8 cellular contexts compared by ENCODE assay signal in the genomic region with DNA sequence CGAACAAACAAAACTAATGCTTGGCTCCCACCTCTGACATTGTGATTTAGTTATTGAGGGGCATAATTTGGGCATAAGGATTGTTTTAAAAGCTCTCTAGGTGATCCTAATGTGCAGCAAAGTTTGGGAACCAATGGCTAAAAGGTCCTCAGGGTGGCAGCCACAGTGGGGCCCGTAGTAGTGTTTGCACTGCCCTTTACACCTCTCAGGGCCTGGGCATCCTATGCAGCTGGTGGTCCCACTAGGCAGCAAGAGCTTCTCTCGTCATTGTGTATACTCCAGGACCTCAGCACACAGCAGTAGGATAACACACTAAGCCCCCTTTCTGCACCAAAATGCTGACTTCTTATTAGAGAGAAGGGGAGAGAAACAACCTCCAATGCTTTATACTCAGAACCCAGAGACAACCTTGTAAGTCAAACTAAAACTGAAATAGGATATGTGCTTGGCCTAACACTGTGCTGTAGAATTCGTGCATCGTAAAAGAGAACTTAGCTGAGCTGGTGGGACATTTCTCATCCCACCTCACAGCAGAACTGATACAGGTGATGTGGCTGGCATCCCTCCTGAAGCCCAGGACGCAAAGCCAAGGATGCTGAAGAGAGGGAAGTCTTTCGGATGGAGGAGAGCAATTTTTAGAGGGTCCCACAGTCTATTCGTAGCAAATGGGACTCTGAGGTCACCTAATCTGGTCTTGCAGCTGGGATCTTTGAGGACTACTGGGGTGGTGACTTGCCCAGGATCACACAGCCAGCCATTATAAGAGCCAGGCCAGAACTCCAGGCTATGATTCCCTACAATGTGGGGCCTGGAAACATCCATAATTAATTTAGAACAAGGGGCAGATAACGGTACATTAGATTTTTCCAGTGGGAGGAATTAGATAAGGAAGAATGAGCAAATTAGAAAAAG. TPM values are rescaled to one million over a fixed set of nuclear protein-coding genes. Genes with fewer than 3 reads are reported as not detected.
A peak's percentile ranks its signal among the peaks of the same experiment; 100 is the strongest.
DNase-seq lines count a peak whose midpoint lies in the region; ATAC-seq and TF ChIP-seq lines count a peak whose summit lies in the region.

No MANE protein-coding gene starts in this region.

- H3K4me1 ChIP-seq in OCI-LY7 (ENCODE audit: insufficient read depth, low read length, poor library complexity, severe bottlenecking), result peaks cover 69% of the 10 kb centered on the region
- H3K4me1 ChIP-seq in endodermal cell (ENCODE audit: control insufficient read depth, insufficient read depth, low read length), result peaks cover 18% of the 10 kb centered on the region
- peaks cover 47% of the 10 kb centered on the region for H3K4me1 ChIP-seq in parathyroid adenoma

- peak overlapping the region; percentile 96 for H3K4me3 Mint-ChIP-seq in activated T-cell treated with anti-CD3 and anti-CD28 coated beads, Interleukin-2, amount 50 U/mL, for 4 hours
- H3K4me3 Mint-ChIP-seq in endodermal cell, result peak overlapping the region; percentile 82

- peak overlapping the region; percentile 96 for H3K4me2 ChIP-seq in OCI-LY7 (ENCODE audit: low read length)
- H3K4me2 ChIP-seq in parathyroid adenoma (ENCODE audit: low read length), result peak overlapping the region; percentile 92

- H3K36me3 ChIP-seq in OCI-LY7 (ENCODE audit: insufficient read depth, low read length) (peaks cover 27% of the 10 kb centered on the region), endodermal cell (ENCODE audit: control insufficient read depth, insufficient read depth, low read length) (peaks cover 16% of the 10 kb centered on the region), parathyroid adenoma (ENCODE audit: control insufficient read depth, insufficient read depth, low read length) (no peaks in the 10 kb centered on the region)

- TSS peak; percentile 68 for BruUV-seq in OCI-LY7 (replicated peaks; lab: Mats Ljungman, UMichigan)

- H3K36me3 Mint-ChIP-seq in activated T-cell treated with anti-CD3 and anti-CD28 coated beads, Interleukin-2, amount 50 U/mL, for 4 hours (ENCODE audit: insufficient read depth), result peaks cover 3% of the 10 kb centered on the region
- peaks cover 2% of the 10 kb centered on the region for H3K36me3 Mint-ChIP-seq in endodermal cell (ENCODE audit: low read depth)

- peak overlapping the region; percentile 91 for H3K27ac Mint-ChIP-seq in endodermal cell

- ATAC-seq in activated T-cell treated with anti-CD3 and anti-CD28 coated beads, Interleukin-2, amount 50 U/mL, for 4 hours, result peak; percentile 19 to 21
- no peak for ATAC-seq in HG02840 (IDR thresholded peaks at IDR 0.05; ENCODE audit: low FRiP score, unreplicated experiment)

- peaks cover 60% of the 10 kb centered on the region for H3K79me2 ChIP-seq in OCI-LY7 (ENCODE audit: insufficient read depth, low read depth, low read length)
- H3K79me2 ChIP-seq in parathyroid adenoma, result peaks cover 18% of the 10 kb centered on the region

- CTCF ChIA-PET in OCI-LY7 (lab: Charles Lee; ENCODE audit: unreplicated experiment), result interaction anchor here (1.1 to 1.5 kb wide), 3 partner anchors 13 to 40 kb away, joined by 5 read pairs; no protein-coding TSS in a partner anchor

- H4K20me1 ChIP-seq in OCI-LY7 (ENCODE audit: insufficient read depth, low read length), result peaks cover 12% of the 10 kb centered on the region; the same call in 1 of the 2 replicates

- intact Hi-C loops in OCI-LY7 (cut with micrococcal nuclease; ENCODE audit: unreplicated experiment), result loop anchor here (1.0 kb wide), 3 partner anchors 13 to 40 kb away; no protein-coding TSS in a partner anchor

- no peaks in the 10 kb centered on the region for H3K27me3 Mint-ChIP-seq in activated T-cell treated with anti-CD3 and anti-CD28 coated beads, Interleukin-2, amount 50 U/mL, for 4 hours (ENCODE audit: low read depth)
- no peaks in the 10 kb centered on the region for H3K27me3 Mint-ChIP-seq in endodermal cell (ENCODE audit: insufficient read depth)

- TF ChIP-seq CTCF in OCI-LY7 (conservative IDR thresholded peaks at IDR 0.05; ENCODE audit: low read length) (no peak), endodermal cell (conservative IDR thresholded peaks at IDR 0.05) (no peak), parathyroid adenoma (IDR thresholded peaks at IDR 0.05) (no peak)

- no peaks in the 10 kb centered on the region for H3K9me2 ChIP-seq in OCI-LY7 (ENCODE audit: insufficient read depth, low read length)

- peaks cover 85% of the 10 kb centered on the region for H3K4me1 Mint-ChIP-seq in activated T-cell treated with anti-CD3 and anti-CD28 coated beads, Interleukin-2, amount 50 U/mL, for 4 hours (ENCODE audit: low read depth)
- H3K4me1 Mint-ChIP-seq in endodermal cell, result peaks cover 49% of the 10 kb centered on the region

- H3K27me3 ChIP-seq in endodermal cell (ENCODE audit: control insufficient read depth, insufficient read depth, low read length, poor library complexity, severe bottlenecking) (no peaks in the 10 kb centered on the region), parathyroid adenoma (ENCODE audit: control insufficient read depth, insufficient read depth, low read length) (no peaks in the 10 kb centered on the region)

- no peaks in the 10 kb centered on the region for H3K9me3 Mint-ChIP-seq in activated T-cell treated with anti-CD3 and anti-CD28 coated beads, Interleukin-2, amount 50 U/mL, for 4 hours
- H3K9me3 Mint-ChIP-seq in endodermal cell, result no peaks in the 10 kb centered on the region

- POLR2A ChIA-PET in OCI-LY7 (lab: Charles Lee), result interaction anchor here (0.5 to 9.3 kb wide), 9 partner anchors 10 to 174 kb away, joined by 3 to 150 read pairs (median 13); no protein-coding TSS in a partner anchor

- no peak for DNase-seq in activated T-cell treated with anti-CD3 and anti-CD28 coated beads, Interleukin-2, amount 50 U/mL, for 4 hours
- no peak for DNase-seq in activated T-cell treated with anti-CD3 and anti-CD28 coated beads for 4 hours
- peak; percentile 42 for DNase-seq in OCI-LY7 (ENCODE audit: low spot score)
- no peak for DNase-seq in endodermal cell
- no peak for DNase-seq in A172 (ENCODE audit: low spot score)
- DNase-seq in activated CD4-positive, alpha-beta T cell treated with anti-CD3 and anti-CD28 coated beads for 1 hour, result no peak

- H3K9ac ChIP-seq in endodermal cell (ENCODE audit: extremely low read depth, low read length, poor library complexity, severe bottlenecking) (peak overlapping the region; percentile 66), parathyroid adenoma (peak overlapping the region; percentile 9)

- H3K27ac ChIP-seq in OCI-LY7 (ENCODE audit: low read depth, low read length, poor library complexity, severe bottlenecking) (peak overlapping the region; percentile 87), endodermal cell (ENCODE audit: low read depth, low read length) (no peak overlapping the region), parathyroid adenoma (peak overlapping the region; percentile 71)

- H3K9me3 ChIP-seq in OCI-LY7 (ENCODE audit: low read length) (no peaks in the 10 kb centered on the region), endodermal cell (ENCODE audit: control insufficient read depth, low read length) (no peaks in the 10 kb centered on the region), parathyroid adenoma (ENCODE audit: control insufficient read depth, low read length) (no peaks in the 10 kb centered on the region)

- H2AFZ ChIP-seq in OCI-LY7 (ENCODE audit: low read length), result no peak overlapping the region
- no peak overlapping the region for H2AFZ ChIP-seq in parathyroid adenoma

- 71 to 85% methylated on average over 6 to 9 of the region's 9 CpGs for WGBS in endodermal cell (ENCODE audit: insufficient coverage in 1 of 2, insufficient read length in 1 of 2), 2 experiments

- H3K4me3 ChIP-seq in OCI-LY7 (ENCODE audit: low read depth, low read length, poor library complexity, severe bottlenecking) (peak overlapping the region; percentile 91), endodermal cell (ENCODE audit: low read length) (peak overlapping the region; percentile 91), parathyroid adenoma (ENCODE audit: low read depth, low read length) (peak overlapping the region; percentile 98)

RNA-seq across cellular contexts. Expression of gene GLRX, which starts 1.2 kb away (rescaled TPM):
- total RNA-seq in activated T-cell treated with anti-CD3 and anti-CD28 coated beads, Interleukin-2, amount 50 U/mL, for 4 hours, result 10 to 100 TPM; 10.1 to 16.3 (median 12.8) TPM
- total RNA-seq in OCI-LY7 (2014; rRNA removed; shearing (Covaris generic)), result 26.7 and 80.5 TPM in 2 replicates
- 49.3 and 52.9 TPM in 2 replicates for total RNA-seq in OCI-LY7 (2022)
- total RNA-seq in endodermal cell, result 10 to 100 TPM; 18.9 to 26.3 TPM
- 33.6 TPM for polyA plus RNA-seq in endodermal cell (2013, experiment 1 of 2)
- polyA plus RNA-seq in endodermal cell (2013, experiment 2 of 2), result 34.9 TPM
- 54.3 and 63.6 TPM in 2 replicates for total RNA-seq in A172 (2014; rRNA removed; shearing (Covaris generic))
